ENCODE assay signal across 18 cellular contexts in genomic region chr3:158508481-158508880, GRCh38.
DNase-seq lines count a peak whose midpoint lies in the region; ATAC-seq lines count a peak whose summit lies in the region.
"Had no signal": no experiment of that assay in that cellular context is flagged by ENCODE, and none has a peak within 500 bp of the region (broad histone marks: within the 10 kb centered on the region; RNA-seq: fewer than 3 reads in every experiment).

No MANE protein-coding gene starts in this region.

- no peak overlapping the region for H3K27ac ChIP-seq in naive thymus-derived CD4-positive, alpha-beta T cell (ENCODE audit: low read depth, low read length)
- no peak overlapping the region for H3K27ac ChIP-seq in effector memory CD4-positive, alpha-beta T cell (ENCODE audit: insufficient read depth, low read length, poor library complexity, severe bottlenecking)
- H3K27ac ChIP-seq: BLaER1 treated with 17β-estradiol and CSF1 and Interleukin-3, amounts not matched to agents 10 nM and 100 nM had no signal

- intact Hi-C loops in naive thymus-derived CD4-positive, alpha-beta T cell (cut with micrococcal nuclease) = no loop called here

- CTCF ChIA-PET in naive thymus-derived CD4-positive, alpha-beta T cell (lab: Charles Lee) = no interaction called here

- H3K36me3 Mint-ChIP-seq in naive thymus-derived CD4-positive, alpha-beta T cell = peaks cover 0 to 34% (median 23%) of the 10 kb centered on the region in 5 donors

- peaks cover 1 to 24% (median 10%) of the 10 kb centered on the region in 11 donors for H3K9me3 Mint-ChIP-seq in naive thymus-derived CD4-positive, alpha-beta T cell

- no peaks in the 10 kb centered on the region for H3K4me1 ChIP-seq in naive thymus-derived CD4-positive, alpha-beta T cell (ENCODE audit: control insufficient read depth in 2 of 2, insufficient read depth in 2 of 2, low read length in 2 of 2)
- H3K4me1 ChIP-seq in effector memory CD4-positive, alpha-beta T cell (ENCODE audit: control insufficient read depth, insufficient read depth, low read length, poor library complexity, severe bottlenecking) = no peaks in the 10 kb centered on the region
- H3K4me1 ChIP-seq: BLaER1 treated with 17β-estradiol and CSF1 and Interleukin-3, amounts not matched to agents 10 nM and 100 nM had no signal

- peak; percentile 36 for ATAC-seq in naive thymus-derived CD4-positive, alpha-beta T cell
- no peak for ATAC-seq in stimulated activated naive CD8-positive, alpha-beta T cell treated with anti-CD3 and anti-CD28 coated beads, Interleukin-15, Interleukin-2, amounts not matched to agents 100 U/mL and 50 U/mL, for 24 hours
- ATAC-seq: GM23338, HepG2 had no signal

- H3K4me1 Mint-ChIP-seq in naive thymus-derived CD4-positive, alpha-beta T cell = peaks cover 0 to 1% (median 0%) of the 10 kb centered on the region in 7 donors
- H3K4me1 Mint-ChIP-seq: GM23338 had no signal

- no peak overlapping the region for H3K27ac Mint-ChIP-seq in naive thymus-derived CD4-positive, alpha-beta T cell
- H3K27ac Mint-ChIP-seq: GM23338 had no signal

- no peak overlapping the region for H3K4me3 Mint-ChIP-seq in naive thymus-derived CD4-positive, alpha-beta T cell
- H3K4me3 Mint-ChIP-seq: GM23338 had no signal

- no peak overlapping the region for H3K4me3 ChIP-seq in naive thymus-derived CD4-positive, alpha-beta T cell (ENCODE audit: low read length)
- H3K4me3 ChIP-seq in effector memory CD4-positive, alpha-beta T cell (ENCODE audit: insufficient read depth, low read depth, low read length, poor library complexity, severe bottlenecking) = no peak overlapping the region
- H3K4me3 ChIP-seq: BLaER1 treated with 17β-estradiol and CSF1 and Interleukin-3, amounts not matched to agents 10 nM and 100 nM; GM23338 had no signal

- no peaks in the 10 kb centered on the region for H3K27me3 ChIP-seq in naive thymus-derived CD4-positive, alpha-beta T cell (ENCODE audit: control insufficient read depth in 2 of 2, insufficient read depth in 2 of 2, low read length in 2 of 2)
- no peaks in the 10 kb centered on the region for H3K27me3 ChIP-seq in effector memory CD4-positive, alpha-beta T cell (replicated peaks; ENCODE audit: control insufficient read depth, insufficient read depth, low read length, poor library complexity, severe bottlenecking)
- H3K27me3 ChIP-seq: BLaER1 treated with 17β-estradiol and CSF1 and Interleukin-3, amounts not matched to agents 10 nM and 100 nM had no signal

- no peaks in the 10 kb centered on the region for H3K36me3 ChIP-seq in naive thymus-derived CD4-positive, alpha-beta T cell (ENCODE audit: control insufficient read depth in 2 of 3, insufficient read depth in 3 of 3, low read length in 3 of 3)
- no peaks in the 10 kb centered on the region for H3K36me3 ChIP-seq in effector memory CD4-positive, alpha-beta T cell (ENCODE audit: control insufficient read depth, insufficient read depth, low read length)
- H3K36me3 ChIP-seq: BLaER1 treated with 17β-estradiol and CSF1 and Interleukin-3, amounts not matched to agents 10 nM and 100 nM had no signal

- POLR2A ChIA-PET in naive thymus-derived CD4-positive, alpha-beta T cell (lab: Charles Lee) = no interaction called here

- H3K9me3 ChIP-seq in naive thymus-derived CD4-positive, alpha-beta T cell (ENCODE audit: control insufficient read depth in 2 of 3, low read length in 3 of 3) = no peaks in the 10 kb centered on the region
- H3K9me3 ChIP-seq in effector memory CD4-positive, alpha-beta T cell (ENCODE audit: control insufficient read depth, low read length) = no peaks in the 10 kb centered on the region

- H3K27me3 Mint-ChIP-seq in naive thymus-derived CD4-positive, alpha-beta T cell = no peaks in the 10 kb centered on the region

- DNase-seq in EL = peak; percentile 78
- DNase-seq in M059J (ENCODE audit: low read depth) = peak; percentile 68
- DNase-seq in fibroblast of gingiva (ENCODE audit: low read depth) = peak; percentile 14
- no peak for DNase-seq in naive thymus-derived CD4-positive, alpha-beta T cell
- DNase-seq in SKM-1 (lab: John Stamatoyannopoulos, UW; ENCODE audit: unreplicated experiment) = no peak
- DNase-seq in stimulated activated naive CD8-positive, alpha-beta T cell treated with anti-CD3 and anti-CD28 coated beads, Interleukin-15, Interleukin-2, amounts not matched to agents 100 U/mL and 50 U/mL, for 24 hours = no peak
- no peak for DNase-seq in NCI-H2107 (lab: John Stamatoyannopoulos, UW)
- DNase-seq in effector memory CD4-positive, alpha-beta T cell = no peak
- DNase-seq: DMS 273 treated with DMSO at 0.1 percent for 48 hours, Karpas-422, NCI-H1105 treated with DMSO at 0.1 percent for 48 hours, NCI-H187, NCI-H2171 treated with DMSO at 0.1 percent for 48 hours, NCI-H510A treated with DMSO at 0.1 percent for 48 hours, SHP77 treated with DMSO at 0.1 percent for 48 hours had no signal

Comparison
In these comparisons a context has a peak if more than half of its experiments do, and no peak if none do; other contexts are left out.
1. DNase-seq: peak in EL (single experiment), M059J (single experiment) and fibroblast of gingiva (single experiment); none in naive thymus-derived CD4-positive, alpha-beta T cell (0 of 9), SKM-1 (single experiment), stimulated activated naive CD8-positive, alpha-beta T cell treated with anti-CD3 and anti-CD28 coated beads, Interleukin-15, Interleukin-2, amounts not matched to agents 100 U/mL and 50 U/mL, for 24 hours (single experiment), NCI-H2107 (single experiment) and effector memory CD4-positive, alpha-beta T cell (0 of 3).